ENCODE assay signal across 8 cellular contexts in the genomic region with DNA sequence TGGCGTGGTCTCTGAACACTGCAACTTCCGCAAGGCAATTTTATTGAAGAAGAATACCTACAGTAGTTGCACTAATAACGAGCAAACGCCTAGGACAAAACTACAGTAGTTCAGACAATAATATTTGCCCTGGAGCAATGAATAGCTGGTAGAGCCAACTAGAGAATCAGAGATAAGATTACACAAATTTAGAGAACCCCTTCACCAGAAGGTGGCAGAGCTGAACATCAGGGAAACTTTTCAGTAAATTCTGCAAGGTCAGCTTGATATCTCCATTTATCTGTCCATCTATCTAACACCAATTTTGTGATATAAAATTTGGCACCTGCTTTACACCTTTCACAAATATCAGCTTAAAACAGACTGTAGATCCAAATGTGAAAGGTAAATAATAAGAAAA. TPM values are rescaled to one million over a fixed set of nuclear protein-coding genes. Genes with fewer than 3 reads are reported as not detected.
DNase-seq lines count a peak whose midpoint lies in the region; ATAC-seq and TF ChIP-seq lines count a peak whose summit lies in the region.

No MANE protein-coding gene starts in this region.

- H4K20me1 ChIP-seq in smooth muscle cell (ENCODE audit: low read depth) = no peaks in the 10 kb centered on the region

- H3K36me3 ChIP-seq in smooth muscle cell (ENCODE audit: low read depth) = no peaks in the 10 kb centered on the region

- no peaks in the 10 kb centered on the region for H3K9me3 ChIP-seq in smooth muscle cell (replicated peaks; ENCODE audit: low read depth)

- H2AFZ ChIP-seq in smooth muscle cell (ENCODE audit: low read depth) = no peak overlapping the region

- DNase-seq in NCI-H2171 treated with DMSO at 0.1 percent for 48 hours (lab: John Stamatoyannopoulos, UW) (peak; percentile 47), NCI-H2171 (lab: John Stamatoyannopoulos, UW) (no peak), NCI-H69 (lab: John Stamatoyannopoulos, UW) (peak; percentile 92), epithelial cell of proximal tubule (ENCODE audit: low read depth) (no peak), smooth muscle cell (lab: John Stamatoyannopoulos, UW; ENCODE audit: unreplicated experiment) (no peak), NCI-H524 treated with DMSO at 0.1 percent for 48 hours (lab: John Stamatoyannopoulos, UW) (no peak), SKM-1 (lab: John Stamatoyannopoulos, UW; ENCODE audit: unreplicated experiment) (no peak)

- TF ChIP-seq CTCF in epithelial cell of proximal tubule (conservative IDR thresholded peaks at IDR 0.05; ENCODE audit: low read depth, low read length) = peak; percentile 62
- peak; percentile 33 for TF ChIP-seq CTCF in smooth muscle cell (IDR thresholded peaks at IDR 0.05; ENCODE audit: borderline replicate concordance, insufficient read depth, poor library complexity, severe bottlenecking)

- H3K79me2 ChIP-seq in smooth muscle cell (ENCODE audit: low read depth) = no peaks in the 10 kb centered on the region

- H3F3A ChIP-seq in smooth muscle cell (ENCODE audit: low read depth) = no peaks in the 10 kb centered on the region

- H3K27ac ChIP-seq in smooth muscle cell (ENCODE audit: low read depth) = no peak overlapping the region

- no peaks in the 10 kb centered on the region for H3K4me1 ChIP-seq in smooth muscle cell (ENCODE audit: low read depth)

- 51% methylated on average over 4 of the region's 4 CpGs for WGBS in smooth muscle cell (ENCODE audit: low lambda C conversion rate)

- no peak overlapping the region for H3K9ac ChIP-seq in smooth muscle cell (ENCODE audit: low read depth)

- no peak for ATAC-seq in GM21723 (IDR thresholded peaks at IDR 0.05; ENCODE audit: unreplicated experiment)

- H3K27me3 ChIP-seq in smooth muscle cell (ENCODE audit: low read depth) = peaks cover 2% of the 10 kb centered on the region

- H3K4me3 ChIP-seq in epithelial cell of proximal tubule (ENCODE audit: low read depth, low read length) (no peak overlapping the region), smooth muscle cell (no peak overlapping the region)

- H3K4me2 ChIP-seq in smooth muscle cell = no peak overlapping the region

RNA-seq across cellular contexts. Expression of gene CDH19, which starts 43.8 kb away (rescaled TPM):
- total RNA-seq in epithelial cell of proximal tubule (not detected in 2 replicates), smooth muscle cell (0.13 TPM in 1 of 2 replicates, not detected in the other)
- not detected in 2 replicates for polyA plus RNA-seq in smooth muscle cell

Comparison
In these comparisons a context has a peak if more than half of its experiments do, and no peak if none do; other contexts are left out.
1. DNase-seq: peak in NCI-H2171 treated with DMSO at 0.1 percent for 48 hours (single experiment) and NCI-H69 (single experiment); none in NCI-H2171 (single experiment), epithelial cell of proximal tubule (single experiment), smooth muscle cell (single experiment), NCI-H524 treated with DMSO at 0.1 percent for 48 hours (single experiment) and SKM-1 (single experiment).